ENCODE assay signal across 11 cellular contexts in genomic region chr15:48865387-48866079, GRCh38. TPM values are rescaled to one million over a fixed set of nuclear protein-coding genes. Genes with fewer than 3 reads are reported as not detected.
A peak's percentile ranks its signal among the peaks of the same experiment; 100 is the strongest.
DNase-seq lines count a peak whose midpoint lies in the region; ATAC-seq and TF ChIP-seq lines count a peak whose summit lies in the region.
"Had no signal": no experiment of that assay in that cellular context is flagged by ENCODE, and none has a peak within 500 bp of the region (broad histone marks: within the 10 kb centered on the region; RNA-seq: fewer than 3 reads in every experiment).

No MANE protein-coding gene starts in this region.

- CTCF ChIA-PET in A673 (lab: Charles Lee) = interaction anchor here (0.7 to 1.2 kb wide), 2 partner anchors 280 to 764 kb away, joined by 4 to 6 read pairs; no protein-coding TSS in a partner anchor

- peak; percentile 91 for DNase-seq in A673 (ENCODE audit: low spot score)
- DNase-seq in astrocyte of the cerebellum (ENCODE audit: low read depth) = peak; percentile 63
- DNase-seq in left kidney (ENCODE audit: low read depth, low spot score) = peak; percentile 63
- no peak for DNase-seq in posterior cingulate gyrus
- DNase-seq in COLO829 (ENCODE audit: low spot score) = no peak
- DNase-seq in activated CD4-positive, alpha-beta T cell treated with anti-CD3 and anti-CD28 coated beads for 1 hour = no peak
- DNase-seq: dorsolateral prefrontal cortex had no signal

- H3K36me3 ChIP-seq in A673 (ENCODE audit: insufficient read depth, low read length, poor library complexity, severe bottlenecking) = no peaks in the 10 kb centered on the region
- H3K36me3 ChIP-seq: neutrophil, thoracic aorta had no signal

- TF ChIP-seq CTCF in A673 (conservative IDR thresholded peaks at IDR 0.05; ENCODE audit: low read depth, low read length) (no peak), astrocyte of the cerebellum (IDR thresholded peaks at IDR 0.05; ENCODE audit: low read depth, low read length, missing control alignments) (no peak)

- peaks cover 43% of the 10 kb centered on the region for H3K4me1 ChIP-seq in A673 (ENCODE audit: insufficient read depth, low read length, poor library complexity, severe bottlenecking)

- POLR2A ChIA-PET in A673 (lab: Charles Lee; ENCODE audit: low non-redundant PET) = no interaction called here

- peak; percentile 56 for ATAC-seq in HG02610 (IDR thresholded peaks at IDR 0.05; ENCODE audit: unreplicated experiment)
- no peak for ATAC-seq in GM18520 (IDR thresholded peaks at IDR 0.05; ENCODE audit: unreplicated experiment)

- in situ Hi-C loops in astrocyte of the cerebellum (cut with HindIII; ENCODE audit: low sequenced_read_pairs) = no loop called here

- BruUV-seq in A673 (replicated peaks; lab: Mats Ljungman, UMichigan) = no TSS peak

- H3K27me3 ChIP-seq in A673 (replicated peaks; ENCODE audit: insufficient read depth, low read depth, low read length, poor library complexity) = no peaks in the 10 kb centered on the region
- H3K27me3 ChIP-seq: dorsolateral prefrontal cortex, neutrophil had no signal

- H3K27ac ChIP-seq in A673 (ENCODE audit: low read depth, low read length, poor library complexity, severe bottlenecking) = no peak overlapping the region
- H3K27ac ChIP-seq: dorsolateral prefrontal cortex, neutrophil, thoracic aorta had no signal

- intact Hi-C loops in A673 (cut with micrococcal nuclease; ENCODE audit: unreplicated experiment) (loop anchor here (5.0 to 10.0 kb wide), 2 partner anchors 97 to 169 kb away; partner anchors contain the start of gene SHC4), posterior cingulate gyrus (cut with DNase I) (no loop called here)

- H3K9me3 ChIP-seq in A673 (ENCODE audit: low read depth, low read length, poor library complexity, severe bottlenecking) = no peaks in the 10 kb centered on the region
- H3K9me3 ChIP-seq: neutrophil, thoracic aorta had no signal

- H3K4me3 ChIP-seq in A673 (ENCODE audit: low read depth, low read length, poor library complexity, severe bottlenecking) (no peak overlapping the region), astrocyte of the cerebellum (ENCODE audit: low read depth, low read length) (no peak overlapping the region)
- H3K4me3 ChIP-seq: dorsolateral prefrontal cortex, thoracic aorta had no signal

RNA-seq across cellular contexts. Expression of gene EID1, which starts 12.4 kb away (rescaled TPM):
- 128 and 137 TPM in 2 replicates for total RNA-seq in A673 (2021)

RNA-seq across cellular contexts. Expression of gene CEP152, which starts 54.7 kb away (rescaled TPM):
- 31.6 and 33.7 TPM in 2 replicates for total RNA-seq in A673 (2021)

Comparison
In these comparisons a context has a peak if more than half of its experiments do, and no peak if none do; other contexts are left out.
1. DNase-seq: peak in A673 (single experiment), astrocyte of the cerebellum (single experiment) and left kidney (single experiment); none in posterior cingulate gyrus (0 of 10), COLO829 (single experiment) and activated CD4-positive, alpha-beta T cell treated with anti-CD3 and anti-CD28 coated beads for 1 hour (single experiment).